In the genomic region with DNA sequence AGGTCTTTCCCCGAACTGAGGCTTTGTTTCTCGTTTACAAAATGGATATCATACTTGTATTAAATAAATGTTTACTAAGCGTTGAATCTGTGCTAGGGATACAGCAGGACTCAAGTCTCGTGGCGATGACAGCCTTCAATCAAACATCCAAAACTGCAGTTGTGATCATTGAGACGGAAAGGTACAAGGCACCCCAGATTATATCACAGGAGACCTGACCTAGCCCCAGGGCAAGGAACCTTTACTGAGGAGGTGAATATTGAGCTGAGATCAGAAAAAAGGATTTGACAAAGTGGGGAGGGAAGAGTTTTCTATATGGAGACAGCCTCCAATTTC, we compare ENCODE assay signal across 8 cellular contexts. TPM values are rescaled to one million over a fixed set of nuclear protein-coding genes. Genes with fewer than 3 reads are reported as not detected.
A peak's percentile ranks its signal among the peaks of the same experiment; 100 is the strongest.
DNase-seq lines count a peak whose midpoint lies in the region; ATAC-seq, FAIRE-seq and TF ChIP-seq lines count a peak whose summit lies in the region.

No MANE protein-coding gene starts in this region.

- TF ChIP-seq POLR2A in gastroesophageal sphincter (IDR thresholded peaks at IDR 0.05) (no peak), gastrocnemius medialis (IDR thresholded peaks at IDR 0.05) (no peak)

- H3K27ac ChIP-seq in gastroesophageal sphincter (peak overlapping the region; percentile 51 to 82 (median 76)), gastrocnemius medialis (peak overlapping the region; percentile 75 to 90 (median 84))

- TF ChIP-seq EP300 in gastroesophageal sphincter (IDR thresholded peaks at IDR 0.05), result no peak

- TF ChIP-seq CTCF in gastroesophageal sphincter (IDR thresholded peaks at IDR 0.05) (no peak), gastrocnemius medialis (IDR thresholded peaks at IDR 0.05 in 4 of 5, conservative IDR thresholded peaks at IDR 0.05 in 1 of 5) (no peak)

- no peaks in the 10 kb centered on the region for H3K9me3 ChIP-seq in gastroesophageal sphincter
- H3K9me3 ChIP-seq in gastrocnemius medialis, result no peaks in the 10 kb centered on the region

- WGBS in gastroesophageal sphincter (ENCODE audit: low coverage in 1 of 2), 2 donors, result 0 to 3% methylated on average over 5 to 6 of the region's 6 CpGs

- H3K4me3 ChIP-seq in gastroesophageal sphincter, result peak overlapping the region; percentile 68 to 89
- peak overlapping the region; percentile 73 to 90 (median 79) for H3K4me3 ChIP-seq in gastrocnemius medialis

- no peaks in the 10 kb centered on the region for H3K27me3 ChIP-seq in gastroesophageal sphincter
- no peaks in the 10 kb centered on the region for H3K27me3 ChIP-seq in gastrocnemius medialis

- FAIRE-seq in RCC 7860 (lab: Jason Lieb, UNC), result no peak

- H3K4me1 ChIP-seq in gastroesophageal sphincter (peaks cover 4 to 47% (median 22%) of the 10 kb centered on the region in 3 donors), gastrocnemius medialis (peaks cover 17 to 22% of the 10 kb centered on the region in 2 donors)

- H3K36me3 ChIP-seq in gastroesophageal sphincter (peaks cover 0 to 28% of the 10 kb centered on the region in 2 donors), gastrocnemius medialis (peaks cover 0 to 20% of the 10 kb centered on the region in 2 donors)

- ATAC-seq in GM21576 (IDR thresholded peaks at IDR 0.05; ENCODE audit: unreplicated experiment) (peak; percentile 12), gastroesophageal sphincter (no peak), gastrocnemius medialis (peak in 1 of 2 donors; percentile 32), HG03521 (IDR thresholded peaks at IDR 0.05; ENCODE audit: unreplicated experiment) (no peak), GM21390 (IDR thresholded peaks at IDR 0.05; ENCODE audit: unreplicated experiment) (no peak)

- intact Hi-C loops in gastrocnemius medialis (cut with DNase I; ENCODE audit: low total_unique reads), result no loop called here

- DNase-seq in SW480 (ENCODE audit: low spot score), result peak; percentile 25
- no peak for DNase-seq in gastrocnemius medialis
- no peak for DNase-seq in RCC 7860 (ENCODE audit: low spot score)
- DNase-seq in NCI-H82 treated with DMSO at 0.1 percent for 48 hours (lab: John Stamatoyannopoulos, UW; ENCODE audit: unreplicated experiment), result no peak

- in situ Hi-C loops in gastrocnemius medialis (cut with MboI; ENCODE audit: low sequenced_read_pairs in 4 of 4), result no loop called here

RNA-seq across cellular contexts. Expression of gene AAR2, which starts 0.5 kb away (rescaled TPM):
- 10 to 100 TPM; 37.4 to 48.5 (median 38.9) TPM for total RNA-seq in gastroesophageal sphincter
- 10 to 100 TPM; 18.7 to 24.4 (median 21.2) TPM for total RNA-seq in gastrocnemius medialis
